Comparison of ENCODE assay signal across 17 cellular contexts in the genomic region with DNA sequence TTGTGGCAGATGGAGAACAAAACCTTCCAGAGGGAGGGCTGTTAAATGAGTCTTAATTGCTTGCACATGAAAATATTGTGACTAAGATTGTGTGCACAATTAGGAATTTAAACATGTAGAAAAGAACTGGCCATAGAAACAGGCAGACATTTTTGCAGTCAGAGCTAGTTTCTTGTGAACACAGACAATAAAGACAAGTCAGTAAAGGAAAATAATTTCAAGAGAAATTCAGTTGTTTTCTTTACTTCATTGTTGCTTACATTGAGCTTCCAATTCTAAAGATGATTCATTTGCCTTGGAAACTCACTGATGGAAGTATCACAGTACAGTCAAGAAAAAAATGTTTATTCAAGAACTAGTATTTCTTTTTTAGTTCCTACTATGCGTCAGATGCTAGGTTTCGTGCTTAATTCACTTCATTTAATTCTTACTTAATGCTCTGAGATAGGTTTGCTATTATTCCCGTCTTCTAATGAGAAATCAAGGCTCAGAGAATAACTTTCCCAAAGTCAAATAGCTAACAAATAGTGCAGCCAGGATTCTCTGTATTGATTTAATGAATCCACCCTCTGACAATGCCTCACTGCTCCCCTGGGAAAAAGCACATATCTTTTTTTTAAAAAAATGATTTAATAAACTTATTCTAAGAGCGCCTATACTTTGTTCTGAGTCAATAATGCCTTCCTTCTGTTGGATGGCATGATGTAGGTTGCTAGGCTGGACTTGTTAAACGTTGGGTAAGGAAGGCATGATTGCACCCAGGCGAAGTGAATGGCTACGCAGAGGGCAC.
DNase-seq lines count a peak whose midpoint lies in the region; TF ChIP-seq lines count a peak whose summit lies in the region.
"Had no signal": no experiment of that assay in that cellular context is flagged by ENCODE, and none has a peak within 500 bp of the region (broad histone marks: within the 10 kb centered on the region; RNA-seq: fewer than 3 reads in every experiment).

No MANE protein-coding gene starts in this region.

- TF ChIP-seq CTCF in HFFc6 (IDR thresholded peaks at IDR 0.05) (no peak), mesothelial cell of epicardium (IDR thresholded peaks at IDR 0.05; ENCODE audit: unreplicated experiment) (no peak)

- no peaks in the 10 kb centered on the region for H3K36me3 Mint-ChIP-seq in HFFc6 (ENCODE audit: low read depth)
- H3K36me3 Mint-ChIP-seq in mesothelial cell of epicardium, result peaks cover 4% of the 10 kb centered on the region
- H3K36me3 Mint-ChIP-seq: IgD-negative memory B cell had no signal

- DNase-seq in AG20443 (ENCODE audit: low spot score) (peak; percentile 47), HFFc6 (peak; percentile 33), dermis blood vessel endothelial cell (peak; percentile 27), mesothelial cell of epicardium (ENCODE audit: low spot score in 2 of 2, unreplicated experiment in 2 of 2) (no peak), AG08396 (ENCODE audit: low spot score) (no peak), NCI-H1436 treated with DMSO at 0.1 percent for 48 hours (lab: John Stamatoyannopoulos, UW) (no peak), COLO829 (ENCODE audit: low spot score) (no peak)
- DNase-seq: islet precursor cell, mammary epithelial cell, NCI-H1417 treated with DMSO at 0.1 percent for 48 hours, NCI-H2171, pancreas, right lobe of liver, Right ventricle myocardium superior had no signal

- peak overlapping the region; percentile 58; the same call in 1 of the 2 replicates for H3K4me3 Mint-ChIP-seq in HFFc6
- no peak overlapping the region for H3K4me3 Mint-ChIP-seq in mesothelial cell of epicardium
- H3K4me3 Mint-ChIP-seq: IgD-negative memory B cell; T-helper 1 cell treated with Interleukin-12 subunit alpha and Interleukin-12 subunit beta and Interleukin-4 antibody, amounts not matched to agents 30 μg/mL and 1 μg/mL, for 36 hours had no signal

- H3K9me3 Mint-ChIP-seq in HFFc6 (no peaks in the 10 kb centered on the region), mesothelial cell of epicardium (no peaks in the 10 kb centered on the region)
- H3K9me3 Mint-ChIP-seq: CD14-positive monocyte; IgD-negative memory B cell; T-helper 1 cell treated with Interleukin-12 subunit alpha and Interleukin-12 subunit beta and Interleukin-4 antibody, amounts not matched to agents 30 μg/mL and 1 μg/mL, for 36 hours had no signal

- H3K27me3 Mint-ChIP-seq in HFFc6 (ENCODE audit: insufficient read depth) (peaks cover 4% of the 10 kb centered on the region), mesothelial cell of epicardium (ENCODE audit: low read depth) (no peaks in the 10 kb centered on the region)
- H3K27me3 Mint-ChIP-seq: IgD-negative memory B cell had no signal

- peak overlapping the region; percentile 60; the same call in 1 of the 2 replicates for H3K27ac Mint-ChIP-seq in HFFc6
- peak overlapping the region; percentile 79 for H3K27ac Mint-ChIP-seq in mesothelial cell of epicardium
- H3K27ac Mint-ChIP-seq: CD14-positive monocyte; IgD-negative memory B cell; T-helper 1 cell treated with Interleukin-12 subunit alpha and Interleukin-12 subunit beta and Interleukin-4 antibody, amounts not matched to agents 30 μg/mL and 1 μg/mL, for 36 hours had no signal

- H3K4me1 Mint-ChIP-seq in HFFc6 (ENCODE audit: low read depth), result peaks cover 16% of the 10 kb centered on the region; the same call in 1 of the 2 replicates
- peaks cover 46% of the 10 kb centered on the region for H3K4me1 Mint-ChIP-seq in mesothelial cell of epicardium
- H3K4me1 Mint-ChIP-seq: CD14-positive monocyte had no signal

Comparison
In these comparisons a context has a peak if more than half of its experiments do, and no peak if none do; other contexts are left out.
1. DNase-seq: peak in AG20443 (single experiment), HFFc6 (single experiment) and dermis blood vessel endothelial cell (single experiment); none in mesothelial cell of epicardium (0 of 2), AG08396 (single experiment), NCI-H1436 treated with DMSO at 0.1 percent for 48 hours (single experiment) and COLO829 (single experiment).